In the genomic region with DNA sequence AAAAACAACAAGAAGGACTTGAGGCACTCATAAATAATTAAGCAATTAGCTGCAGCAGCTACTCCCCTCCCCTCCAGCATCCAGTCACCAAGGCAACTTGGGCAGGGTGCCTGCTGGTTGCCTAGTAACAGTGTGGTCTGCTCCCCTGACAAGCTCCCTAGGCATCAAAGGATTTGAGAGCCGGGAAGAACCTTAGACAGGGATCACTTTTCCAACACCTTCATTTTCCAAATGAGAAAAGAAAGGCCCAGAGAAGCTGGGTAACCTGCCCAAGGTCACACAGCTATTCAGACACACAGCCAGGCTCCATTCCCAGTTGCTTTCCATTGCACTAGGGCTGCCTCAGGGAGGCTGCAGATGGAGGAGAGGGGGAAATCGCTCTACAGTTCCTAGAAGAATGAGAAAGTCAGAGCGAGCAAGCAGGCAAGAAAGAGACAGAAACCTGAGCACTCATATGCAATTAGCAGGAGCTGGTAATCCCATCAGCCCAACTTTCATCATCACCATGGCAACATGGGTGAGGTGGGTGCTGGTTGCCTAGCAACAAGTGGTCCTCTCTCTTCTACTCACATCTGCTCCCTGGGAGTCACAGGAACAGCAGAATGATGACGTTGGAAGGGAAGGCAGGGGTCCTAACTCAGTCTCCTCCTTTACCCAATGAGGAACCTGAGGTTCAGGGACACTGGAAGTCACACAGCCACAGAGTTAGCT, we compare ENCODE assay signal across 11 cellular contexts. TPM values are rescaled to one million over a fixed set of nuclear protein-coding genes. Genes with fewer than 3 reads are reported as not detected.
A peak's percentile ranks its signal among the peaks of the same experiment; 100 is the strongest.
DNase-seq lines count a peak whose midpoint lies in the region; ATAC-seq lines count a peak whose summit lies in the region.
"Had no signal": no experiment of that assay in that cellular context is flagged by ENCODE, and none has a peak within 500 bp of the region (broad histone marks: within the 10 kb centered on the region; RNA-seq: fewer than 3 reads in every experiment).

No MANE protein-coding gene starts in this region.

- peaks cover 5% of the 10 kb centered on the region for H3K36me3 Mint-ChIP-seq in activated naive CD4-positive, alpha-beta T cell treated with anti-CD3 and anti-CD28 coated beads, Interleukin-2, amount 10 ng/mL, durations not matched to agents 7 days and 5 days
- H3K36me3 Mint-ChIP-seq in central memory CD8-positive, alpha-beta T cell (ENCODE audit: insufficient read depth): peaks cover 15% of the 10 kb centered on the region
- peaks cover 7% of the 10 kb centered on the region for H3K36me3 Mint-ChIP-seq in stimulated activated effector memory CD8-positive, alpha-beta T cell treated with anti-CD3 and anti-CD28 coated beads, Interleukin-12 subunit alpha, Interleukin-12 subunit beta, amount 100 ng/mL, for 72 hours

- no peak for ATAC-seq in central memory CD8-positive, alpha-beta T cell (replicated peaks; ENCODE audit: extremely low read depth, poor library complexity, severe bottlenecking)
- ATAC-seq in stimulated activated effector memory CD8-positive, alpha-beta T cell treated with anti-CD3 and anti-CD28 coated beads, Interleukin-12 subunit alpha, Interleukin-12 subunit beta, amount 100 ng/mL, for 72 hours: no peak
- no peak for ATAC-seq in GM18858 (IDR thresholded peaks at IDR 0.05; ENCODE audit: unreplicated experiment)

- peak; percentile 33 for DNase-seq in activated naive CD4-positive, alpha-beta T cell treated with anti-CD3 and anti-CD28 coated beads, Interleukin-2, amount 10 ng/mL, durations not matched to agents 7 days and 5 days
- no peak for DNase-seq in activated naive CD4-positive, alpha-beta T cell (lab: John Stamatoyannopoulos, UW)
- DNase-seq in NCI-H1694 (lab: John Stamatoyannopoulos, UW): peak; percentile 50
- no peak for DNase-seq in central memory CD8-positive, alpha-beta T cell (ENCODE audit: low spot score in 2 of 2)
- DNase-seq in stimulated activated effector memory CD8-positive, alpha-beta T cell treated with anti-CD3 and anti-CD28 coated beads, Interleukin-12 subunit alpha, Interleukin-12 subunit beta, amount 100 ng/mL, for 72 hours (ENCODE audit: low spot score in 2 of 2): peak in 1 of 2 donors; percentile 49
- no peak for DNase-seq in NK-92 treated with Interleukin-12 subunit alpha and Interleukin-12 subunit beta, amount 100 ng/mL, for 24 hours (lab: John Stamatoyannopoulos, UW)
- no peak for DNase-seq in mucosa of gallbladder (ENCODE audit: low spot score)
- DNase-seq: Kasumi-1 had no signal

- peaks cover 3% of the 10 kb centered on the region for H3K27me3 Mint-ChIP-seq in activated naive CD4-positive, alpha-beta T cell treated with anti-CD3 and anti-CD28 coated beads, Interleukin-2, amount 10 ng/mL, durations not matched to agents 7 days and 5 days
- no peaks in the 10 kb centered on the region for H3K27me3 Mint-ChIP-seq in central memory CD8-positive, alpha-beta T cell

- H3K4me3 Mint-ChIP-seq in activated naive CD4-positive, alpha-beta T cell treated with anti-CD3 and anti-CD28 coated beads, Interleukin-2, amount 10 ng/mL, durations not matched to agents 7 days and 5 days: no peak overlapping the region
- peak overlapping the region; percentile 10 for H3K4me3 Mint-ChIP-seq in central memory CD8-positive, alpha-beta T cell
- H3K4me3 Mint-ChIP-seq in stimulated activated effector memory CD8-positive, alpha-beta T cell treated with anti-CD3 and anti-CD28 coated beads, Interleukin-12 subunit alpha, Interleukin-12 subunit beta, amount 100 ng/mL, for 72 hours: no peak overlapping the region

- CTCF ChIA-PET in activated naive CD4-positive, alpha-beta T cell treated with anti-CD3 and anti-CD28 coated beads, Interleukin-2, amount 10 ng/mL, durations not matched to agents 7 days and 5 days (lab: Charles Lee): interaction anchor here (0.6 to 6.4 kb wide), 9 partner anchors 10 to 577 kb away, joined by 3 to 39 read pairs (median 7); a partner anchor contains a TSS

- H3K9me3 Mint-ChIP-seq in activated naive CD4-positive, alpha-beta T cell treated with anti-CD3 and anti-CD28 coated beads, Interleukin-2, amount 10 ng/mL, durations not matched to agents 7 days and 5 days: no peaks in the 10 kb centered on the region
- no peaks in the 10 kb centered on the region for H3K9me3 Mint-ChIP-seq in central memory CD8-positive, alpha-beta T cell
- no peaks in the 10 kb centered on the region for H3K9me3 Mint-ChIP-seq in stimulated activated effector memory CD8-positive, alpha-beta T cell treated with anti-CD3 and anti-CD28 coated beads, Interleukin-12 subunit alpha, Interleukin-12 subunit beta, amount 100 ng/mL, for 72 hours

- H3K27ac Mint-ChIP-seq in activated naive CD4-positive, alpha-beta T cell treated with anti-CD3 and anti-CD28 coated beads, Interleukin-2, amount 10 ng/mL, durations not matched to agents 7 days and 5 days: peak overlapping the region; percentile 83
- H3K27ac Mint-ChIP-seq in central memory CD8-positive, alpha-beta T cell (ENCODE audit: low read depth): peak overlapping the region; percentile 39
- peak overlapping the region; percentile 29 for H3K27ac Mint-ChIP-seq in stimulated activated effector memory CD8-positive, alpha-beta T cell treated with anti-CD3 and anti-CD28 coated beads, Interleukin-12 subunit alpha, Interleukin-12 subunit beta, amount 100 ng/mL, for 72 hours

- peaks cover 50% of the 10 kb centered on the region for H3K4me1 Mint-ChIP-seq in activated naive CD4-positive, alpha-beta T cell treated with anti-CD3 and anti-CD28 coated beads, Interleukin-2, amount 10 ng/mL, durations not matched to agents 7 days and 5 days
- H3K4me1 Mint-ChIP-seq in central memory CD8-positive, alpha-beta T cell: peaks cover 56% of the 10 kb centered on the region
- H3K4me1 Mint-ChIP-seq in stimulated activated effector memory CD8-positive, alpha-beta T cell treated with anti-CD3 and anti-CD28 coated beads, Interleukin-12 subunit alpha, Interleukin-12 subunit beta, amount 100 ng/mL, for 72 hours: peaks cover 54% of the 10 kb centered on the region

RNA-seq across cellular contexts. Expression of a gene that starts 3.6 kb away (rescaled TPM):
- total RNA-seq in mucosa of gallbladder: 22.6 TPM

RNA-seq across cellular contexts. Expression of a gene that starts 24.9 kb away (rescaled TPM):
- 4.5 TPM for total RNA-seq in mucosa of gallbladder
- total RNA-seq: dermis microvascular lymphatic vessel endothelial cell, pulmonary artery endothelial cell had no signal

RNA-seq across cellular contexts. Expression of a gene that starts 56.2 kb away (rescaled TPM):
- total RNA-seq in mucosa of gallbladder: not detected
- total RNA-seq: dermis microvascular lymphatic vessel endothelial cell, pulmonary artery endothelial cell had no signal

Comparison
In these comparisons a context has a peak if more than half of its experiments do, and no peak if none do; other contexts are left out.
1. DNase-seq: peak in activated naive CD4-positive, alpha-beta T cell treated with anti-CD3 and anti-CD28 coated beads, Interleukin-2, amount 10 ng/mL, durations not matched to agents 7 days and 5 days (single experiment) and NCI-H1694 (single experiment); none in activated naive CD4-positive, alpha-beta T cell (0 of 4), central memory CD8-positive, alpha-beta T cell (0 of 2), NK-92 treated with Interleukin-12 subunit alpha and Interleukin-12 subunit beta, amount 100 ng/mL, for 24 hours (single experiment) and mucosa of gallbladder (single experiment).
2. H3K27ac Mint-ChIP-seq: peak in every context shown above with its lines; median percentile 83 in activated naive CD4-positive, alpha-beta T cell treated with anti-CD3 and anti-CD28 coated beads, Interleukin-2, amount 10 ng/mL, durations not matched to agents 7 days and 5 days; 39 in central memory CD8-positive, alpha-beta T cell; 29 in stimulated activated effector memory CD8-positive, alpha-beta T cell treated with anti-CD3 and anti-CD28 coated beads, Interleukin-12 subunit alpha, Interleukin-12 subunit beta, amount 100 ng/mL, for 72 hours.